Comparison of ENCODE assay signal across 20 cellular contexts in the genomic region with DNA sequence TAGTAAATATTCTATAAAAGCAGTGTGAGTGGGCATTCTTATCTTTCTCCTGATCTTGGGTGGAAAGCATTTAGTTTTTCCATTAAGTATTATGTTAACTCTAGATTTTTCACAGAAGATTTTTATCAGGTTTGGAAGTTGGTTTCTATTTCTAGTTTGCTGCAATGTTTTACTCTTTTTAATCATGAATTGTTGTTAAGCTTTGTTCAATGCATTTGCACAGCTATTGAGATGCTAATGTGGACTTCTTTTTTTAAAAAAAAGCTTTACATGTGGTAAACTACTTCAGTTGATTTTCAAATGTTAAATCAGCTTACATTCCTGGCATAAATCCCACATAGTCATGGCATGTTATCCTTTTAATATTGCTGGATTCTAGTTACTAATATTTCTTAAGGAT.
DNase-seq lines count a peak whose midpoint lies in the region; ATAC-seq and TF ChIP-seq lines count a peak whose summit lies in the region.
"Had no signal": no experiment of that assay in that cellular context is flagged by ENCODE, and none has a peak within 500 bp of the region (broad histone marks: within the 10 kb centered on the region; RNA-seq: fewer than 3 reads in every experiment).

No MANE protein-coding gene starts in this region.

- H3K4me3 ChIP-seq in fibroblast of the aortic adventitia (ENCODE audit: low read depth, low read length) (no peak overlapping the region), neuron (ENCODE audit: low read length) (no peak overlapping the region)
- H3K4me3 ChIP-seq: GM23248, HAP-1 had no signal

- CTCF ChIA-PET in WTC11 (lab: Charles Lee) = no interaction called here

- H2BK120ac ChIP-seq in H9 (ENCODE audit: low read depth, low read length, poor library complexity, severe bottlenecking) = no peak overlapping the region

- H3K18ac ChIP-seq in H9 (ENCODE audit: insufficient read length, low read depth, low read length) = no peak overlapping the region

- H3K79me1 ChIP-seq in H9 (ENCODE audit: insufficient read depth, low read depth, low read length, poor library complexity, severe bottlenecking) = no peaks in the 10 kb centered on the region

- TF ChIP-seq CTCF in H9 (conservative IDR thresholded peaks at IDR 0.05) (no peak), WTC11 (IDR thresholded peaks at IDR 0.05) (no peak), fibroblast of the aortic adventitia (IDR thresholded peaks at IDR 0.05; ENCODE audit: insufficient read depth, low read length) (no peak)

- no peak overlapping the region for H2BK20ac ChIP-seq in H9 (ENCODE audit: low read depth, low read length, poor library complexity, severe bottlenecking)

- H3K27me3 ChIP-seq in H9 (ENCODE audit: insufficient read depth, low read length) (no peaks in the 10 kb centered on the region), neuron (ENCODE audit: insufficient read depth, low read length) (no peaks in the 10 kb centered on the region)
- H3K27me3 ChIP-seq: BE2C had no signal

- H3K9me3 ChIP-seq in H9 (ENCODE audit: control insufficient read depth, low read depth, low read length) = no peaks in the 10 kb centered on the region
- H3K9me3 ChIP-seq in neuron (ENCODE audit: low read length) = no peaks in the 10 kb centered on the region
- H3K9me3 ChIP-seq: BE2C, HAP-1 had no signal

- H2AK5ac ChIP-seq in H9 (ENCODE audit: insufficient read length, low read length) = no peak overlapping the region

- H2BK5ac ChIP-seq in H9 (ENCODE audit: insufficient read length, low read length) = no peak overlapping the region

- no peaks in the 10 kb centered on the region for H3K36me3 ChIP-seq in neuron (ENCODE audit: insufficient read depth, low read length)
- H3K36me3 ChIP-seq: BE2C, HAP-1 had no signal

- POLR2A ChIA-PET in WTC11 (lab: Charles Lee) = interaction anchor here (0.7 kb wide), 1 partner anchor 12 kb away, joined by 3 read pairs; no protein-coding TSS in a partner anchor

- H3K27me3 Mint-ChIP-seq in H9 (ENCODE audit: low read depth) (no peaks in the 10 kb centered on the region), WTC11 (ENCODE audit: low read depth) (peaks cover under 1% of the 10 kb centered on the region; the same call in 1 of the 2 replicates)
- H3K27me3 Mint-ChIP-seq: IgD-negative memory B cell had no signal

- H3K4me2 ChIP-seq in H9 (ENCODE audit: insufficient read depth, insufficient read length, low read length) = no peak overlapping the region

- H3K56ac ChIP-seq in H9 (ENCODE audit: insufficient read length, low read depth, low read length) = no peak overlapping the region

- H3K9ac ChIP-seq in H9 (ENCODE audit: extremely low read depth, insufficient read length, low read length) = no peak overlapping the region
- H3K9ac ChIP-seq: GM23248 had no signal

- H3K27ac Mint-ChIP-seq in H9 (peak overlapping the region; percentile 97 to 98 (median 97); a peak in 6 of 7 replicates), WTC11 (peak overlapping the region; percentile 94)
- H3K27ac Mint-ChIP-seq: CD8-positive, alpha-beta T cell; IgD-negative memory B cell had no signal

- H3T11ph ChIP-seq in H9 (ENCODE audit: low read length) = no peak overlapping the region

- no peak overlapping the region for H4K8ac ChIP-seq in H9 (replicated peaks; ENCODE audit: insufficient read length, low read depth, low read length)

- no peaks in the 10 kb centered on the region; the same call in 1 of the 2 replicates for H3K4me1 ChIP-seq in H9 (ENCODE audit: insufficient read depth, low read length)
- H3K4me1 ChIP-seq in neuron (ENCODE audit: insufficient read depth, low read length) = peaks cover 13% of the 10 kb centered on the region

- H2AFZ ChIP-seq in H9 (ENCODE audit: low read length) (no peak overlapping the region), neuron (ENCODE audit: low read depth, low read length) (peak overlapping the region; percentile 48)
- H2AFZ ChIP-seq: GM23248 had no signal

- H3K9me3 Mint-ChIP-seq in H9 = peaks cover 21 to 25% of the 10 kb centered on the region in 2 experiments
- H3K9me3 Mint-ChIP-seq in WTC11 = peaks cover 30% of the 10 kb centered on the region

- H4K20me1 ChIP-seq in H9 (ENCODE audit: control insufficient read depth, insufficient read depth, insufficient read length) = no peaks in the 10 kb centered on the region

- no peaks in the 10 kb centered on the region for H3K23me2 ChIP-seq in H9 (ENCODE audit: insufficient read length, low read depth, low read length, poor library complexity, severe bottlenecking)

- H3K4ac ChIP-seq in H9 (ENCODE audit: low read depth, low read length) = no peak overlapping the region

- DNase-seq in H9 (no peak), WTC11 (ENCODE audit: low spot score) (no peak), fibroblast of the aortic adventitia (ENCODE audit: low read depth) (peak; percentile 31), iPS-NIHi7 (ENCODE audit: extremely low spot score) (no peak), GF-D8 (lab: John Stamatoyannopoulos, UW) (no peak), NCI-H2107 treated with DMSO at 0.1 percent for 48 hours (lab: John Stamatoyannopoulos, UW; ENCODE audit: unreplicated experiment) (no peak)
- DNase-seq: BE2C; CD8-positive, alpha-beta T cell; COR-L47; DMS153; DMS79 treated with DMSO at 0.1 percent for 48 hours; GDM1; GM23248; KG1 had no signal

- no peak for ATAC-seq in WTC11
- no peak for ATAC-seq in HG02798 (IDR thresholded peaks at IDR 0.05; ENCODE audit: poor library complexity, unreplicated experiment)
- ATAC-seq: CD8-positive, alpha-beta T cell had no signal

- no peaks in the 10 kb centered on the region for H3K79me2 ChIP-seq in H9 (ENCODE audit: insufficient read depth, low read length)

- H4K91ac ChIP-seq in H9 (ENCODE audit: insufficient read length, low read depth, low read length) = no peak overlapping the region

- no peak overlapping the region for H3K14ac ChIP-seq in H9 (ENCODE audit: insufficient read depth, low read length)

- H4K5ac ChIP-seq in H9 (ENCODE audit: insufficient read length, low read depth, low read length) = no peak overlapping the region

- H3K4me1 Mint-ChIP-seq in H9 = peaks cover 16 to 22% of the 10 kb centered on the region in 2 experiments
- peaks cover 39% of the 10 kb centered on the region for H3K4me1 Mint-ChIP-seq in WTC11
- H3K4me1 Mint-ChIP-seq: IgD-negative memory B cell had no signal

- H3K4me3 Mint-ChIP-seq in H9 = no peak overlapping the region; a peak in 1 of 5 replicates
- peak overlapping the region; percentile 14 for H3K4me3 Mint-ChIP-seq in WTC11
- H3K4me3 Mint-ChIP-seq: CD8-positive, alpha-beta T cell; IgD-negative memory B cell had no signal

- H2BK15ac ChIP-seq in H9 (ENCODE audit: low read depth, low read length) = no peak overlapping the region

- H3K36me3 Mint-ChIP-seq in H9 (ENCODE audit: insufficient read depth in 1 of 3, low read depth in 3 of 3) (peaks cover 13 to 44% (median 26%) of the 10 kb centered on the region in 3 experiments), WTC11 (peaks cover 23% of the 10 kb centered on the region)
- H3K36me3 Mint-ChIP-seq: CD8-positive, alpha-beta T cell had no signal

- H2BK12ac ChIP-seq in H9 (ENCODE audit: insufficient read length, low read depth, low read length) = no peak overlapping the region

- no peak overlapping the region for H3K27ac ChIP-seq in H9 (ENCODE audit: insufficient read length, low read depth, low read length)
- H3K27ac ChIP-seq: C4-2B, GM23248, HL-60 had no signal

- no peak overlapping the region for H3K23ac ChIP-seq in H9 (ENCODE audit: insufficient read length, low read depth, low read length)

TF ChIP-seq in WTC11, 78 proteins besides CTCF, POLR2A, EP300 and RAD21 (continues in another document):
- TF ChIP-seq CREM (CRISPR knock-in tag; IDR thresholded peaks at IDR 0.05) = no peak
- TF ChIP-seq SMAD4 (CRISPR knock-in tag; IDR thresholded peaks at IDR 0.05) = no peak
- no peak for TF ChIP-seq ZBTB21 (CRISPR knock-in tag; IDR thresholded peaks at IDR 0.05; ENCODE audit: borderline replicate concordance)
- TF ChIP-seq, protein P1, sequence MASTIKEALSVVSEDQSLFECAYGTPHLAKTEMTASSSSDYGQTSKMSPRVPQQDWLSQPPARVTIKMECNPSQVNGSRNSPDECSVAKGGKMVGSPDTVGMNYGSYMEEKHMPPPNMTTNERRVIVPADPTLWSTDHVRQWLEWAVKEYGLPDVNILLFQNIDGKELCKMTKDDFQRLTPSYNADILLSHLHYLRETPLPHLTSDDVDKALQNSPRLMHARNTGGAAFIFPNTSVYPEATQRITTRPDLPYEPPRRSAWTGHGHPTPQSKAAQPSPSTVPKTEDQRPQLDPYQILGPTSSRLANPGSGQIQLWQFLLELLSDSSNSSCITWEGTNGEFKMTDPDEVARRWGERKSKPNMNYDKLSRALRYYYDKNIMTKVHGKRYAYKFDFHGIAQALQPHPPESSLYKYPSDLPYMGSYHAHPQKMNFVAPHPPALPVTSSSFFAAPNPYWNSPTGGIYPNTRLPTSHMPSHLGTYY (CRISPR knock-in tag; IDR thresholded peaks at IDR 0.05) = no peak
- no peak for TF ChIP-seq FOXP1 (CRISPR knock-in tag; IDR thresholded peaks at IDR 0.05; ENCODE audit: borderline replicate concordance)
- TF ChIP-seq, protein P2, sequence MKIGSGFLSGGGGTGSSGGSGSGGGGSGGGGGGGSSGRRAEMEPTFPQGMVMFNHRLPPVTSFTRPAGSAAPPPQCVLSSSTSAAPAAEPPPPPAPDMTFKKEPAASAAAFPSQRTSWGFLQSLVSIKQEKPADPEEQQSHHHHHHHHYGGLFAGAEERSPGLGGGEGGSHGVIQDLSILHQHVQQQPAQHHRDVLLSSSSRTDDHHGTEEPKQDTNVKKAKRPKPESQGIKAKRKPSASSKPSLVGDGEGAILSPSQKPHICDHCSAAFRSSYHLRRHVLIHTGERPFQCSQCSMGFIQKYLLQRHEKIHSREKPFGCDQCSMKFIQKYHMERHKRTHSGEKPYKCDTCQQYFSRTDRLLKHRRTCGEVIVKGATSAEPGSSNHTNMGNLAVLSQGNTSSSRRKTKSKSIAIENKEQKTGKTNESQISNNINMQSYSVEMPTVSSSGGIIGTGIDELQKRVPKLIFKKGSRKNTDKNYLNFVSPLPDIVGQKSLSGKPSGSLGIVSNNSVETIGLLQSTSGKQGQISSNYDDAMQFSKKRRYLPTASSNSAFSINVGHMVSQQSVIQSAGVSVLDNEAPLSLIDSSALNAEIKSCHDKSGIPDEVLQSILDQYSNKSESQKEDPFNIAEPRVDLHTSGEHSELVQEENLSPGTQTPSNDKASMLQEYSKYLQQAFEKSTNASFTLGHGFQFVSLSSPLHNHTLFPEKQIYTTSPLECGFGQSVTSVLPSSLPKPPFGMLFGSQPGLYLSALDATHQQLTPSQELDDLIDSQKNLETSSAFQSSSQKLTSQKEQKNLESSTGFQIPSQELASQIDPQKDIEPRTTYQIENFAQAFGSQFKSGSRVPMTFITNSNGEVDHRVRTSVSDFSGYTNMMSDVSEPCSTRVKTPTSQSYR (CRISPR knock-in tag; IDR thresholded peaks at IDR 0.05) = no peak
- TF ChIP-seq, protein P3, sequence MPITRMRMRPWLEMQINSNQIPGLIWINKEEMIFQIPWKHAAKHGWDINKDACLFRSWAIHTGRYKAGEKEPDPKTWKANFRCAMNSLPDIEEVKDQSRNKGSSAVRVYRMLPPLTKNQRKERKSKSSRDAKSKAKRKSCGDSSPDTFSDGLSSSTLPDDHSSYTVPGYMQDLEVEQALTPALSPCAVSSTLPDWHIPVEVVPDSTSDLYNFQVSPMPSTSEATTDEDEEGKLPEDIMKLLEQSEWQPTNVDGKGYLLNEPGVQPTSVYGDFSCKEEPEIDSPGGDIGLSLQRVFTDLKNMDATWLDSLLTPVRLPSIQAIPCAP (CRISPR knock-in tag; IDR thresholded peaks at IDR 0.05) = no peak
- no peak for TF ChIP-seq MYBL2 (CRISPR knock-in tag; IDR thresholded peaks at IDR 0.05)
